ENCODE assay signal across 1 cellular context in the genomic region with DNA sequence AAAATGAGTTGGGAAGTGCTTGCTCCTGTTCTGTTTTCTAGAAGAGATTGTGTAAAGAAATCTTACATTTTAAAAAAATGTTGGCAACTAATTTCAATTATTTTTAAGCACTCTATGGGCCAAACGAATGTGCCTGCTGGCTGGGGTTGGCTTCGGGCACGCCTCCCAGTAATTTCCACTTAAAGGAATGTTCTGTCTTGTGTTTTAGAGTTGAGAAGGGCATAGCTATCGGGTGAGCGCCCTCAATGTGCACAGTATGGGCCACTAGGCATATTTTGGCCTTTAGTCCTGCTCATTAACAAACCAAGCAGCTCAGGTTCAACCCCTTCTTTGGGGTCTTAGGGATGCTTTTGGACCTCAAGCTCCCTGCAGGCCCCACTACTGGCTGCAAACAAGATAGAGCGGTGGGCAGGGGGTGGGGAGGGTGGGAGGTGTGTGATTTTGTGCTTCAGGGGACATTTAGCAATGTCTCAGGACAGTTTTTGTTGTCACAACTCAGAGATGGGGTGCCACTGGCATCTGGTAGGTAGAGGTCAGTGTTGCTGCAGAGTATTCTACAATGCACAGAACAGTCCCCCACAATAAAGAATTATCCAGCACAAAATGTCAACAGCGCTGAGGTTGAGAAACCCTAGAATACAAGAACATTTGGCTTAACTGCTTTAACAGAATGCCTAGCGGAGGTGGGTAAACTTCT.
A peak's percentile ranks its signal among the peaks of the same experiment; 100 is the strongest.
TF ChIP-seq lines count a peak whose summit lies in the region.

No MANE protein-coding gene starts in this region.

TF ChIP-seq in HepG2, 621 proteins besides CTCF, POLR2A, EP300 and RAD21:
- TF ChIP-seq ZNF530 (CRISPR knock-in tag; IDR thresholded peaks at IDR 0.05; ENCODE audit: low read depth) (no peak), ZNF382 (CRISPR knock-in tag; IDR thresholded peaks at IDR 0.05; ENCODE audit: borderline replicate concordance) (no peak), ZNF460 (CRISPR knock-in tag; IDR thresholded peaks at IDR 0.05; ENCODE audit: borderline replicate concordance) (no peak), STAG1 (CRISPR knock-in tag; IDR thresholded peaks at IDR 0.05) (peak; percentile 55), SMC3 (IDR thresholded peaks at IDR 0.05; ENCODE audit: low read length) (0 out of 2 replicates have a peak, but pooled peaks have one; percentile 13), ZNF746 (CRISPR knock-in tag; IDR thresholded peaks at IDR 0.05) (no peak)
- TF ChIP-seq, protein P1, sequence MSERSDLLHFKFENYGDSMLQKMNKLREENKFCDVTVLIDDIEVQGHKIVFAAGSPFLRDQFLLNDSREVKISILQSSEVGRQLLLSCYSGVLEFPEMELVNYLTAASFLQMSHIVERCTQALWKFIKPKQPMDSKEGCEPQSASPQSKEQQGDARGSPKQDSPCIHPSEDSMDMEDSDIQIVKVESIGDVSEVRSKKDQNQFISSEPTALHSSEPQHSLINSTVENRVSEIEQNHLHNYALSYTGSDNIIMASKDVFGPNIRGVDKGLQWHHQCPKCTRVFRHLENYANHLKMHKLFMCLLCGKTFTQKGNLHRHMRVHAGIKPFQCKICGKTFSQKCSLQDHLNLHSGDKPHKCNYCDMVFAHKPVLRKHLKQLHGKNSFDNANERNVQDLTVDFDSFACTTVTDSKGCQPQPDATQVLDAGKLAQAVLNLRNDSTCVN (CRISPR knock-in tag; IDR thresholded peaks at IDR 0.05; ENCODE audit: borderline replicate concordance) = no peak
